7 cellular contexts compared by ENCODE assay signal in genomic region chr12:45235-45990, GRCh38. TPM values are rescaled to one million over a fixed set of nuclear protein-coding genes. Genes with fewer than 3 reads are reported as not detected.
DNase-seq lines count a peak whose midpoint lies in the region; ATAC-seq, FAIRE-seq and TF ChIP-seq lines count a peak whose summit lies in the region.
"Not testable (repeated sequence)": the region's sequence is repeated elsewhere in the genome, so short reads cannot be mapped to it uniquely, and the experiment has no call there.

No MANE protein-coding gene starts in this region.

- not testable (repeated sequence) for H3K14ac ChIP-seq in IMR-90 (replicated peaks; ENCODE audit: low read depth, low read length)

- not testable (repeated sequence) for H2AFZ ChIP-seq in IMR-90 (replicated peaks; ENCODE audit: low read length, poor library complexity); K562 (ENCODE audit: low read depth, low read length)

- POLR2A ChIA-PET in A549 (lab: Yijun Ruan, JAX); IMR-90 (lab: Charles Lee; ENCODE audit: unreplicated experiment); K562 (lab: Yijun Ruan, JAX): not testable (repeated sequence)

- ATAC-seq in A549 (peak; percentile 50 to 57; a peak in 4 of 6 replicates), IMR-90 (ENCODE audit: low read depth) (0 out of 2 replicates have a peak, but pooled peaks have one; percentile 14), K562 (peak; percentile 31; the same call in 2 of the 3 replicates), right cardiac atrium (peak; percentile 16 to 55), mucosa of descending colon (peak; percentile 35), upper lobe of left lung (ENCODE audit: low FRiP score in 2 of 2) (peak; percentile 39 to 69)

- H3K4me3 ChIP-seq in A549; IMR-90 (ENCODE audit: insufficient read depth, low read depth, low read length); K562; right cardiac atrium (ENCODE audit: low read length); mucosa of descending colon; upper lobe of left lung: not testable (repeated sequence)

- H2BK5ac ChIP-seq in IMR-90 (ENCODE audit: low read depth, low read length, poor library complexity, severe bottlenecking): not testable (repeated sequence)

- not testable (repeated sequence) for H3K4me2 ChIP-seq in A549; IMR-90 (ENCODE audit: low read depth, low read length); K562 (ENCODE audit: insufficient read depth, low read length)

- not testable (repeated sequence) for H4K5ac ChIP-seq in IMR-90 (ENCODE audit: low read depth, low read length)

- not testable (repeated sequence) for H3K9me1 ChIP-seq in IMR-90 (ENCODE audit: insufficient read depth, low read length); K562 (ENCODE audit: control insufficient read depth, insufficient read depth, low read length)

- not testable (repeated sequence) for TF ChIP-seq RAD21 in A549 (conservative IDR thresholded peaks at IDR 0.05 in 1 of 2, IDR thresholded peaks at IDR 0.05 in 1 of 2); IMR-90 (IDR thresholded peaks at IDR 0.05; ENCODE audit: low read length); K562 (CRISPR knock-in tag; conservative IDR thresholded peaks at IDR 0.05 in 1 of 2, IDR thresholded peaks at IDR 0.05 in 1 of 2)

- not testable (repeated sequence) for H4K91ac ChIP-seq in IMR-90 (ENCODE audit: insufficient read depth, low read depth, low read length)

- not testable (repeated sequence) for H2BK20ac ChIP-seq in IMR-90 (ENCODE audit: low read depth, low read length)

- not testable (repeated sequence) for H2BK120ac ChIP-seq in IMR-90 (ENCODE audit: low read depth, low read length)

- H3K27me3 ChIP-seq in IMR-90 (ENCODE audit: control insufficient read depth, insufficient read depth, low read length); K562 (ENCODE audit: control insufficient read depth in 2 of 2, insufficient read depth in 2 of 2, low read length in 2 of 2); right cardiac atrium (ENCODE audit: control insufficient read depth, insufficient read depth); upper lobe of left lung: not testable (repeated sequence)

- TF ChIP-seq EP300 in A549 (IDR thresholded peaks at IDR 0.05); K562 (IDR thresholded peaks at IDR 0.05; ENCODE audit: low read length); upper lobe of left lung (IDR thresholded peaks at IDR 0.05): not testable (repeated sequence)

- not testable (repeated sequence) for BruUV-seq in IMR-90 (replicated peaks; lab: Mats Ljungman, UMichigan); K562 (replicated peaks; lab: Mats Ljungman, UMichigan)

- H3K79me2 ChIP-seq in K562 (ENCODE audit: control insufficient read depth, insufficient read depth, low read length): not testable (repeated sequence)

- dilution Hi-C loops in IMR-90 (cut with HindIII; ENCODE audit: low sequenced_read_pairs, unreplicated experiment): not testable (repeated sequence)

- H3K56ac ChIP-seq in IMR-90 (ENCODE audit: extremely low read depth, insufficient read depth, low read length): not testable (repeated sequence)

- intact Hi-C loops in IMR-90 (cut with micrococcal nuclease); K562 (cut with micrococcal nuclease); right cardiac atrium (cut with DNase I); mucosa of descending colon (cut with DNase I, micrococcal nuclease); posterior vena cava (cut with DNase I): not testable (repeated sequence)

- in situ Hi-C loops in IMR-90 (cut with MboI; ENCODE audit: low sequenced_read_pairs); K562 (cut with MboI): not testable (repeated sequence)

- not testable (repeated sequence) for H2BK15ac ChIP-seq in IMR-90 (ENCODE audit: low read depth, low read length)

- H3K27ac ChIP-seq in A549; IMR-90 (ENCODE audit: insufficient read depth, low read length); K562 (ENCODE audit: extremely low read depth, low read depth, low read length); right cardiac atrium (ENCODE audit: low read length); upper lobe of left lung: not testable (repeated sequence)

- H3K23ac ChIP-seq in IMR-90 (ENCODE audit: low read depth, low read length): peak overlapping the region; percentile 51; the same call in 1 of the 2 replicates

- 0 out of 2 replicates have a peak overlapping the region, but pooled peaks have one; percentile 13 for H2AK5ac ChIP-seq in IMR-90 (ENCODE audit: low read depth, low read length)

- not testable (repeated sequence) for H3K18ac ChIP-seq in IMR-90 (ENCODE audit: low read depth, low read length)

- 13% methylated on average over 6 of the region's 6 CpGs for WGBS in A549 (ENCODE audit: missing lambda C conversion rate)
- WGBS in IMR-90 (ENCODE audit: extremely low coverage in 2 of 2, insufficient read length in 1 of 2), 2 experiments: 71% methylated on average over 1 of the region's 6 CpGs; no CpG with 5 or more reads in 1 of the 2 experiments
- WGBS in K562 (ENCODE audit: insufficient coverage, low coverage, missing lambda C conversion rate): 66% methylated on average over 4 of the region's 6 CpGs
- 83% methylated on average over 6 of the region's 6 CpGs for WGBS in right cardiac atrium
- whole genome bisulfite sequencing in upper lobe of left lung, 2 donors: 76 to 79% methylated on average over 6 of the region's 6 CpGs

- H3K4ac ChIP-seq in IMR-90 (ENCODE audit: low read depth, low read length): not testable (repeated sequence)

- not testable (repeated sequence) for H3K4me1 ChIP-seq in A549; IMR-90 (ENCODE audit: control insufficient read depth, insufficient read depth, low read length); K562 (replicated peaks in 1 of 2; ENCODE audit: control insufficient read depth in 2 of 2, insufficient read depth in 2 of 2, low read length in 2 of 2); right cardiac atrium (ENCODE audit: control insufficient read depth, insufficient read depth, low read length); mucosa of descending colon (ENCODE audit: low read depth); upper lobe of left lung

- not testable (repeated sequence) for FAIRE-seq in A549 (lab: Jason Lieb, UNC); K562 (lab: Jason Lieb, UNC)

- H3K9me3 ChIP-seq in A549; IMR-90 (ENCODE audit: control insufficient read depth, insufficient read depth, low read length); K562 (replicated peaks; ENCODE audit: control insufficient read depth, insufficient read depth, low read depth, low read length); right cardiac atrium (ENCODE audit: control insufficient read depth, low read length); mucosa of descending colon; upper lobe of left lung: not testable (repeated sequence)

- not testable (repeated sequence) for DNase-seq in A549 (ENCODE audit: low read depth in 1 of 2, low spot score in 1 of 2); IMR-90; K562 (ENCODE audit: extremely low read depth in 1 of 4, low spot score in 3 of 4); right cardiac atrium; mucosa of descending colon; upper lobe of left lung
- peak; percentile 28 for DNase-seq in posterior vena cava (ENCODE audit: low spot score)

- not testable (repeated sequence) for TF ChIP-seq POLR2A in A549 (IDR thresholded peaks at IDR 0.05; ENCODE audit: low read length); IMR-90 (IDR thresholded peaks at IDR 0.05; ENCODE audit: low read depth, low read length); K562 (conservative IDR thresholded peaks at IDR 0.05); upper lobe of left lung (IDR thresholded peaks at IDR 0.05)

- CTCF ChIA-PET in A549 (lab: Yijun Ruan, JAX): interaction anchor here (0.6 kb wide), 1 partner anchor 9 kb away, joined by 3 read pairs; no protein-coding TSS in a partner anchor
- CTCF ChIA-PET in IMR-90 (lab: Yijun Ruan, JAX); K562 (lab: Yijun Ruan, JAX; ENCODE audit: low intra/inter-chr PET ratio): not testable (repeated sequence)

- not testable (repeated sequence) for H3K79me1 ChIP-seq in IMR-90 (ENCODE audit: low read depth in 1 of 2, low read length in 2 of 2)

- not testable (repeated sequence) for H4K8ac ChIP-seq in IMR-90 (ENCODE audit: low read depth in 2 of 2, low read length in 2 of 2)

- not testable (repeated sequence) for H2AK9ac ChIP-seq in IMR-90 (replicated peaks; ENCODE audit: low read depth, low read length, poor library complexity)

- H4K20me1 ChIP-seq in IMR-90 (ENCODE audit: insufficient read depth, low read length); K562 (replicated peaks; ENCODE audit: control insufficient read depth, insufficient read depth, low read length): not testable (repeated sequence)

- H3K36me3 ChIP-seq in IMR-90 (ENCODE audit: control insufficient read depth, insufficient read depth, low read length); K562 (ENCODE audit: control insufficient read depth, insufficient read depth, low read length); mucosa of descending colon (ENCODE audit: low read depth); upper lobe of left lung: not testable (repeated sequence)

- not testable (repeated sequence) for TF ChIP-seq CTCF in A549 (IDR thresholded peaks at IDR 0.05); IMR-90 (conservative IDR thresholded peaks at IDR 0.05; ENCODE audit: low read depth, low read length); K562 (IDR thresholded peaks at IDR 0.05 in 2 of 3, conservative IDR thresholded peaks at IDR 0.05 in 1 of 3; ENCODE audit: insufficient read depth in 2 of 3, low read depth in 1 of 3, low read length in 3 of 3); mucosa of descending colon (IDR thresholded peaks at IDR 0.05); upper lobe of left lung (IDR thresholded peaks at IDR 0.05)

- not testable (repeated sequence) for H3K9ac ChIP-seq in IMR-90 (ENCODE audit: low read depth, low read length); K562 (ENCODE audit: insufficient read depth in 1 of 2, low read depth in 2 of 2, low read length in 2 of 2)

RNA-seq across cellular contexts. Expression of gene IQSEC3, which starts 21.2 kb away (rescaled TPM):
- polyA plus RNA-seq in A549 (2011; rRNA removed) (not detected in 2 replicates), A549 (2017; fragmentation: RNase III; extraction: RNeasy Plus Mini Kit Qiagen cat#74134 plus additional on column Dnase treatment) (not detected in 3 replicates), IMR-90 (2012; rRNA removed) (0.10 TPM in 2 replicates), K562 (2011; rRNA removed) (0.11 and 0.25 TPM in 2 replicates), K562 (2014; fragmentation: Illumina TruSeq; extraction: Trizol) (0.04 TPM in 1 of 2 replicates, not detected in the other), K562 (2014; fragmentation: Nextera tagmentation; extraction: Ambion mirVana) (not detected), K562 (2014; rRNA removed) (0.04 and 0.15 TPM in 2 replicates), right cardiac atrium (1.4 TPM)
- not detected in 2 replicates for polyA plus RNA-seq in A549 (2012; cell fraction: cytosol; rRNA removed)
- 0.01 TPM in 1 of 2 replicates, not detected in the other for polyA plus RNA-seq in A549 (2012; cell fraction: nucleus; rRNA removed)
- polyA minus RNA-seq in A549 (2011; rRNA and poly(A)+ RNA removed): 0.05 TPM in 1 of 2 replicates, not detected in the other
- total RNA-seq in IMR-90 (2012; rRNA removed) (not detected in 2 replicates), K562 (2014; rRNA removed) (0.04 and 0.14 TPM in 2 replicates), K562 (2014; rRNA removed; fragmentation: Illumina TruSeq; extraction: Trizol) (not detected in 2 replicates), K562 (2015; rRNA removed; fragmentation: Illumina TruSeq; extraction: Trizol) (under 0.01 and 0.04 TPM in 2 replicates), K562 (2021) (0.07 and 0.11 TPM in 2 replicates), right cardiac atrium (1 to 10 TPM; 1.3 to 3.6 (median 1.6) TPM), mucosa of descending colon (1 to 10 TPM in 2 of 3 donors, under 1 TPM in 1; 0.23 to 2.3 (median 1.1) TPM), posterior vena cava (1 to 10 TPM; 3.2 to 3.6 TPM), upper lobe of left lung (10 to 100 TPM in 2 of 6 donors, 1 to 10 TPM in 4; 2.1 to 19.0 (median 8.2) TPM)
- 0.03 and 0.08 TPM in 2 replicates for polyA plus RNA-seq in IMR-90 (2012; cell fraction: cytosol; rRNA removed)
- polyA plus RNA-seq in IMR-90 (2012; cell fraction: nucleus; rRNA removed; ENCODE audit: low replicate concordance): 0.92 and 1.2 TPM in 2 replicates
- 0.25 and 0.62 TPM in 2 replicates for total RNA-seq in K562 (2011; cell fraction: chromatin; rRNA removed; ENCODE audit: low replicate concordance)
- total RNA-seq in K562 (2011; cell fraction: nucleolus; rRNA removed): 0.39 and 0.50 TPM in 2 replicates
- 0.23 and 0.37 TPM in 2 replicates for total RNA-seq in K562 (2011; cell fraction: nucleoplasm; rRNA removed)
- polyA plus RNA-seq in K562 (2011; cell fraction: cytosol; rRNA removed): 0.04 and 0.24 TPM in 2 replicates
- 0.63 and 1.0 TPM in 2 replicates for polyA plus RNA-seq in K562 (2011; cell fraction: nucleus; rRNA removed)
- 0.09 and 0.14 TPM in 2 replicates for polyA plus RNA-seq in K562 (2012)
- polyA minus RNA-seq in K562 (2011; rRNA and poly(A)+ RNA removed): 0.07 TPM in 1 of 2 replicates, not detected in the other
- 0.38 TPM in 1 of 2 replicates, not detected in the other for polyA minus RNA-seq in K562 (2011; cell fraction: cytosol; rRNA and poly(A)+ RNA removed)
- 0.40 and 0.56 TPM in 2 replicates for polyA minus RNA-seq in K562 (2011; cell fraction: nucleus; rRNA and poly(A)+ RNA removed)
